In genomic region chr9:135173066-135173465, GRCh38 we compare ENCODE assay signal across 6 cellular contexts.
"Had no signal": no experiment of that assay in that cellular context is flagged by ENCODE, and none has a peak within 500 bp of the region (broad histone marks: within the 10 kb centered on the region; RNA-seq: fewer than 3 reads in every experiment).

No MANE protein-coding gene starts in this region.

- H3K4me3 ChIP-seq: K562 had no signal

- ATAC-seq: HepG2, K562 had no signal

- DNase-seq: IMR-90, KBM-7, KG1 had no signal

- H3K27ac ChIP-seq: HL-60 had no signal
